Comparison of ENCODE assay signal across 18 cellular contexts in the genomic region with DNA sequence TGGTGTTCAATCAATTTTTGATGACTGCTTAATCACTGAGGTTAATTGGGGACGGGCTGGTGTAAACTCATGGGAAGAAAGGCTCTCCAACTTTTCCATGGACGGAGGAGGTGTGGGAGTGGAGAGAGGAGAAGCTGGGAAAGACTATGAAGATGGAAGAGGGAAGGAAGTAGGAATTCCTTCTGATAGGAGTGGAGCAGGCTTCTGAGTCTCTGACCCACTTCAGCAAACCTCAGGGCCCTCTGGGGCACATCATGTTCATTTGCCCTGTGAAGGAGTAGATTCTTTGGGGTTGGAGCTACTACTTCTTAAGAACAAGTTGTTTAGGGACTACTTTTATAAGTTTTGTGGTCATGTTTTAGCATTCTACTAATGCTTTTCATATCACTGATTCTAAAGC.
DNase-seq lines count a peak whose midpoint lies in the region; ATAC-seq, FAIRE-seq and TF ChIP-seq lines count a peak whose summit lies in the region.
"Had no signal": no experiment of that assay in that cellular context is flagged by ENCODE, and none has a peak within 500 bp of the region (broad histone marks: within the 10 kb centered on the region; RNA-seq: fewer than 3 reads in every experiment).

No MANE protein-coding gene starts in this region.

- POLR2A ChIA-PET in MCF 10A (lab: Yijun Ruan, JAX), result interaction anchor here (0.7 to 3.2 kb wide), 12 partner anchors 9 to 648 kb away, joined by 3 to 28 read pairs (median 4); a partner anchor contains a TSS

- no peaks in the 10 kb centered on the region for H3K27me3 Mint-ChIP-seq in MCF 10A (ENCODE audit: insufficient read depth, unreplicated experiment)
- H3K27me3 Mint-ChIP-seq: activated naive CD8-positive, alpha-beta T cell treated with anti-CD3 and anti-CD28 coated beads for 36 hours; activated T-cell treated with anti-CD3 and anti-CD28 coated beads, Interleukin-2, amount 50 U/mL, for 24 hours; effector memory CD8-positive, alpha-beta T cell had no signal

- peak overlapping the region; percentile 96 for H3K27ac Mint-ChIP-seq in MCF 10A (ENCODE audit: low read depth, unreplicated experiment)
- H3K27ac Mint-ChIP-seq: activated naive CD8-positive, alpha-beta T cell treated with anti-CD3 and anti-CD28 coated beads for 36 hours; activated T-cell treated with anti-CD3 and anti-CD28 coated beads, Interleukin-2, amount 50 U/mL, for 24 hours; effector memory CD8-positive, alpha-beta T cell had no signal

- H3K4me3 Mint-ChIP-seq in MCF 10A (ENCODE audit: unreplicated experiment), result peak overlapping the region; percentile 59
- H3K4me3 Mint-ChIP-seq: activated naive CD8-positive, alpha-beta T cell treated with anti-CD3 and anti-CD28 coated beads for 36 hours; activated T-cell treated with anti-CD3 and anti-CD28 coated beads, Interleukin-2, amount 50 U/mL, for 24 hours; effector memory CD8-positive, alpha-beta T cell had no signal

- no peaks in the 10 kb centered on the region for H3K36me3 Mint-ChIP-seq in MCF 10A (ENCODE audit: insufficient read depth, unreplicated experiment)

- no peak for DNase-seq in MCF 10A (ENCODE audit: unreplicated experiment)
- DNase-seq in breast epithelium (ENCODE audit: low spot score in 2 of 2), result no peak
- DNase-seq in brain microvascular endothelial cell, result no peak
- DNase-seq in left lung, result no peak
- DNase-seq in urothelium cell line (ENCODE audit: low spot score), result peak; percentile 27
- DNase-seq in pons (ENCODE audit: low spot score), result no peak
- no peak for DNase-seq in activated CD8-positive, alpha-beta memory T cell treated with anti-CD3 and anti-CD28 coated beads, Interleukin-2, amount 50 U/mL, for 4 hours
- DNase-seq: activated CD4-positive, alpha-beta T cell treated with anti-CD3 and anti-CD28 coated beads, Interleukin-2, amount 50 U/mL, for 1 hour; activated naive CD8-positive, alpha-beta T cell treated with anti-CD3 and anti-CD28 coated beads for 36 hours; activated T-cell treated with anti-CD3 and anti-CD28 coated beads, Interleukin-2, amount 50 U/mL, for 24 hours; effector memory CD8-positive, alpha-beta T cell; NCI-H1930; NCI-H510A had no signal

- ATAC-seq in left lung, result peak; percentile 17
- ATAC-seq in GM21737 (IDR thresholded peaks at IDR 0.05; ENCODE audit: unreplicated experiment), result no peak
- ATAC-seq: effector memory CD8-positive, alpha-beta T cell had no signal

- in situ Hi-C loops in brain microvascular endothelial cell (cut with HindIII; ENCODE audit: low pct_ligation_motif_present, low sequenced_read_pairs), result no loop called here

- no peak overlapping the region for H3K27ac ChIP-seq in breast epithelium
- peak overlapping the region; percentile 95 for H3K27ac ChIP-seq in brain microvascular endothelial cell
- H3K27ac ChIP-seq in left lung, result no peak overlapping the region
- H3K27ac ChIP-seq: 22Rv1, C4-2B, SK-N-MC had no signal

- no peak overlapping the region for H3K4me3 ChIP-seq in breast epithelium
- no peak overlapping the region for H3K4me3 ChIP-seq in brain microvascular endothelial cell (ENCODE audit: low read depth, low read length)
- H3K4me3 ChIP-seq in left lung, result no peak overlapping the region
- H3K4me3 ChIP-seq: SK-N-MC, thoracic aorta had no signal

- peaks cover 0 to 10% of the 10 kb centered on the region in 2 donors for H3K9me3 ChIP-seq in breast epithelium
- H3K9me3 ChIP-seq in left lung, result peaks cover 0 to 10% of the 10 kb centered on the region in 2 donors
- H3K9me3 ChIP-seq: thoracic aorta had no signal

- H3K27me3 ChIP-seq in breast epithelium, result no peaks in the 10 kb centered on the region
- H3K27me3 ChIP-seq in brain microvascular endothelial cell (replicated peaks), result no peaks in the 10 kb centered on the region
- no peaks in the 10 kb centered on the region for H3K27me3 ChIP-seq in left lung

- no peak for FAIRE-seq in urothelium cell line (lab: Jason Lieb, UNC)

- peaks cover 49% of the 10 kb centered on the region for H3K4me1 Mint-ChIP-seq in MCF 10A (ENCODE audit: insufficient read depth, unreplicated experiment)
- H3K4me1 Mint-ChIP-seq: activated naive CD8-positive, alpha-beta T cell treated with anti-CD3 and anti-CD28 coated beads for 36 hours had no signal

- TF ChIP-seq CTCF in MCF 10A (IDR thresholded peaks at IDR 0.05; ENCODE audit: unreplicated experiment) (no peak), breast epithelium (IDR thresholded peaks at IDR 0.05) (no peak), brain microvascular endothelial cell (IDR thresholded peaks at IDR 0.05; ENCODE audit: low read depth, low read length, missing control alignments) (no peak), left lung (IDR thresholded peaks at IDR 0.05) (no peak)

- H3K9me3 Mint-ChIP-seq in MCF 10A (ENCODE audit: unreplicated experiment), result peaks cover 16% of the 10 kb centered on the region
- H3K9me3 Mint-ChIP-seq: effector memory CD8-positive, alpha-beta T cell had no signal

- CTCF ChIA-PET in MCF 10A (lab: Yijun Ruan, JAX), result interaction anchor here (0.6 to 2.3 kb wide), 8 partner anchors 11 to 205 kb away, joined by 3 to 19 read pairs (median 6); no protein-coding TSS in a partner anchor

- TF ChIP-seq POLR2A in breast epithelium (IDR thresholded peaks at IDR 0.05), result no peak

- H3K4me1 ChIP-seq in breast epithelium (no peaks in the 10 kb centered on the region), left lung (peaks cover 0 to 6% of the 10 kb centered on the region in 2 donors)

- intact Hi-C loops in MCF 10A (cut with micrococcal nuclease), result no loop called here
- intact Hi-C loops in breast epithelium (cut with DNase I; ENCODE audit: low total_unique reads), result loop anchor here (10.0 kb wide), 1 partner anchor 211 kb away; no protein-coding TSS in a partner anchor
- intact Hi-C loops in left lung (cut with DNase I), result no loop called here

- BruUV-seq in MCF 10A (replicated peaks; lab: Mats Ljungman, UMichigan), result TSS peak; percentile 70

- no peaks in the 10 kb centered on the region for H3K36me3 ChIP-seq in breast epithelium
- H3K36me3 ChIP-seq in brain microvascular endothelial cell (replicated peaks), result no peaks in the 10 kb centered on the region
- H3K36me3 ChIP-seq in left lung, result no peaks in the 10 kb centered on the region
- H3K36me3 ChIP-seq: thoracic aorta had no signal
